ENCODE assay signal across 8 cellular contexts in the genomic region with DNA sequence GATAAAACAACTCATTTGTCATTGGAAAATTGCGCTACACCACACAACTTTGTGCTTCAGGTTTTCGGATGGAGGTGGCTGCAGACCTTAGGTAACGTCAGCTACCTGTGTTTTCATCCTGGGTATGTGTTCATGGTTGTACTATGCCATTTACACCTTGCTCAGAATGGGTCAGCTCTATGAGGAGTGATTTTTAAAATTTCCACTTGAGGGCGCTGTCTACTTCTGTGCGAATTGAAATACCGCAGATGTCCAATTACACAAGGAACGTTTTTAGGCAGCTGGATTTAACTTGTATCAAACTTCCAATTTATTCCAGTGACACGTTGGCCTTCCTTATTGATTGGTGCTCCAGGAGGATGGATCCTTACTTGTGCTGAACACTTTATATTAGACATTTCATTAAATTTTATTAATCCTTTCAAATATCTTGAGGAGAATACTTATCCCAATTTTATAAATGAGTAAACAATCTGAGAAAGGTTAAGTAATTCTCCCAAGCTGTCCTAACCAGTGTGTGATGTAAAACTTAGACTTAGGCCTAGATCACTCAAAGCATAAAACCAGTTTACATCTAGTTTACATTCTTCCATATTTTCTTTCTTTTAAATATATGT. TPM values are rescaled to one million over a fixed set of nuclear protein-coding genes. Genes with fewer than 3 reads are reported as not detected.
DNase-seq lines count a peak whose midpoint lies in the region; ATAC-seq and TF ChIP-seq lines count a peak whose summit lies in the region.

No MANE protein-coding gene starts in this region.

- DNase-seq in left ventricle myocardium inferior (no peak), Right ventricle myocardium superior (no peak), NCI-H2029 (lab: John Stamatoyannopoulos, UW) (peak; percentile 57), ascending aorta (ENCODE audit: low spot score in 2 of 2) (no peak), right lobe of liver (no peak), H7 (no peak)

- H3K27ac ChIP-seq in left ventricle myocardium inferior (replicated peaks) (no peak overlapping the region), ascending aorta (no peak overlapping the region), right lobe of liver (no peak overlapping the region)

- ATAC-seq in Right ventricle myocardium superior (ENCODE audit: poor library complexity) (no peak), HG02763 (IDR thresholded peaks at IDR 0.05; ENCODE audit: unreplicated experiment) (peak; percentile 55), right lobe of liver (peak; percentile 80 to 87 (median 81)), HG02970 (IDR thresholded peaks at IDR 0.05; ENCODE audit: low FRiP score, unreplicated experiment) (no peak)

- H3K4me1 ChIP-seq in left ventricle myocardium inferior = no peaks in the 10 kb centered on the region
- H3K4me1 ChIP-seq in ascending aorta = no peaks in the 10 kb centered on the region
- no peaks in the 10 kb centered on the region for H3K4me1 ChIP-seq in right lobe of liver

- no peak for TF ChIP-seq POLR2A in right lobe of liver (IDR thresholded peaks at IDR 0.05)

- TF ChIP-seq CTCF in left ventricle myocardium inferior (IDR thresholded peaks at IDR 0.05; ENCODE audit: borderline replicate concordance) (peak; percentile 71), ascending aorta (IDR thresholded peaks at IDR 0.05) (peak in 2 of 3 experiments; percentile 19 to 37), right lobe of liver (IDR thresholded peaks at IDR 0.05) (peak; percentile 60 to 70 (median 65))

- H3K4me3 ChIP-seq in left ventricle myocardium inferior (no peak overlapping the region), ascending aorta (no peak overlapping the region), right lobe of liver (no peak overlapping the region), H7 (ENCODE audit: insufficient read depth, low read depth, low read length) (no peak overlapping the region)

- intact Hi-C loops in left ventricle myocardium inferior (cut with micrococcal nuclease) = no loop called here
- intact Hi-C loops in Right ventricle myocardium superior (cut with DNase I) = no loop called here
- intact Hi-C loops in ascending aorta (cut with DNase I) = no loop called here
- intact Hi-C loops in right lobe of liver (cut with DNase I) = no loop called here

- H3K27me3 ChIP-seq in left ventricle myocardium inferior (ENCODE audit: low read depth) = peaks cover 5% of the 10 kb centered on the region
- no peaks in the 10 kb centered on the region for H3K27me3 ChIP-seq in ascending aorta
- H3K27me3 ChIP-seq in right lobe of liver = no peaks in the 10 kb centered on the region
- no peaks in the 10 kb centered on the region for H3K27me3 ChIP-seq in H7 (ENCODE audit: control insufficient read depth, insufficient read depth, low read length)

- H3K36me3 ChIP-seq in left ventricle myocardium inferior = no peaks in the 10 kb centered on the region
- no peaks in the 10 kb centered on the region for H3K36me3 ChIP-seq in ascending aorta
- no peaks in the 10 kb centered on the region for H3K36me3 ChIP-seq in right lobe of liver
- no peaks in the 10 kb centered on the region for H3K36me3 ChIP-seq in H7 (replicated peaks; ENCODE audit: control insufficient read depth, insufficient read depth, low read length)

- no peaks in the 10 kb centered on the region for H3K9me3 ChIP-seq in left ventricle myocardium inferior (replicated peaks)
- H3K9me3 ChIP-seq in ascending aorta = no peaks in the 10 kb centered on the region
- H3K9me3 ChIP-seq in right lobe of liver = no peaks in the 10 kb centered on the region

- 7% methylated on average over 8 of the region's 8 CpGs for WGBS in right lobe of liver (ENCODE audit: insufficient coverage, low coverage, low lambda C conversion rate, missing lambda C conversion rate)

RNA-seq across cellular contexts. Expression of a gene that starts 23.4 kb away (rescaled TPM):
- total RNA-seq in left ventricle myocardium inferior (0.77 TPM), Right ventricle myocardium superior (0.97 TPM), ascending aorta (not detected), right lobe of liver (1 to 10 TPM; 2.7 to 9.3 (median 7.7) TPM)
- 3.4 and 4.0 TPM in 2 replicates for total RNA-seq in H7 (2014; rRNA removed; shearing (Covaris generic))

Comparison
In these comparisons a context has a peak if more than half of its experiments do, and no peak if none do; other contexts are left out.
1. ATAC-seq: peak in HG02763 (single experiment) and right lobe of liver (4 of 4); none in Right ventricle myocardium superior (single experiment) and HG02970 (single experiment).
2. Peak in every context shown above with its lines, with median percentiles within 50 percentile points of each other: CTCF ChIP-seq.